ENCODE assay signal across 8 cellular contexts in the genomic region with DNA sequence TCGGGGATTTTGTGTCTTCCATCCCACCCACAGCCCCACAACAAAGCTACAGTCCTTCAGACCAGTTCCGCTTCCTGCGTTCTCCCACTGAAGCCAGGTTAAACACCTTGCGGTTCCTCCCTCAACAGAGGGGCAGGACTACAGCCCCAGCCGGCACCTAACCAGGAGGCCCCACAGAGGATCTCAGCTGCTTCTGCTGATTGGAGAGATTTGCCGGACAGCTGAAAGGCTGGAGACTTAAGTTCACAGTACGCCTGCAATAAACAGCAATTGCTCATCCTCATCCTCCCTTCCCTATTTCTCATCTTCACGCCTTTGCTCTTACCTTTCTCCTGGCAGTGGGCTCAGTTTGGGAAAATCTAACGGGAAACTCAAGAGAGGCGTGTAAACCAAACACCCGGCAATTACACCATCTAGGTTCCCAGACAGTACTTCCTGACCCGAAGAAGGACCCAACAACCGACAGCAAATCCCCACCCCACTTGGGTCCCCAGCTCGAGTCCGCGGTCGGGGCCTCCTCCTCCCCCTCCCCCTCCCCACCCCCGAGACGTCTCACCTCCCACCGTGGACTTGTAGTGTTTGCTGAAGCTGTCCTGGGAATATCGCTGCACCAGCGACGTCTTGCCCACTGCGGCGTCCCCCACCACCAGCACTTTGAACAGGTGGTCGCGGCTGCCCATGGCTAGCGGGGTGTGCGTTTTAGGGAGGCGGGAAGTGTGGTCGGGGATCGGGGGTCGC. TPM values are rescaled to one million over a fixed set of nuclear protein-coding genes. Genes with fewer than 3 reads are reported as not detected.
DNase-seq lines count a peak whose midpoint lies in the region; ATAC-seq, FAIRE-seq and TF ChIP-seq lines count a peak whose summit lies in the region.

No MANE protein-coding gene starts in this region.

- TF ChIP-seq EP300 in stomach (IDR thresholded peaks at IDR 0.05), result no peak

- no peaks in the 10 kb centered on the region for H3K27me3 ChIP-seq in effector memory CD4-positive, alpha-beta T cell (replicated peaks; ENCODE audit: control insufficient read depth, insufficient read depth, low read length, poor library complexity, severe bottlenecking)
- H3K27me3 ChIP-seq in muscle layer of colon (ENCODE audit: control insufficient read depth in 1 of 2, insufficient read depth in 2 of 2, low read length in 2 of 2) (no peaks in the 10 kb centered on the region), stomach (no peaks in the 10 kb centered on the region)

- WGBS in stomach, 5 donors, result 4 to 11% (median 7%) methylated on average over 26 to 33 of the region's 33 CpGs

- peak overlapping the region; percentile 72 for H3K9ac ChIP-seq in muscle layer of colon (ENCODE audit: low read length)

- H3K4me3 ChIP-seq in GM12864 (ENCODE audit: low read depth, low read length) (peak overlapping the region; percentile 70), muscle layer of colon (ENCODE audit: low read depth in 1 of 2, low read length in 2 of 2) (peak overlapping the region; percentile 73 to 81), stomach (peak overlapping the region; percentile 72 to 92 (median 84))
- peak overlapping the region; percentile 76 for H3K4me3 ChIP-seq in effector memory CD4-positive, alpha-beta T cell (ENCODE audit: insufficient read depth, low read depth, low read length, poor library complexity, severe bottlenecking)

- DNase-seq in GM12864 (ENCODE audit: low read depth) (peak; percentile 38), stomach (no peak), H54 (ENCODE audit: insufficient read length, low spot score) (no peak)
- DNase-seq in activated CD4-positive, alpha-beta T cell treated with anti-CD3 and anti-CD28 coated beads, Interleukin-2, amount 50 U/mL, for 1 hour, result peak; percentile 34
- DNase-seq in effector memory CD4-positive, alpha-beta T cell, result peak; percentile 36 to 53 (median 46)

- TF ChIP-seq CTCF in GM12864 (IDR thresholded peaks at IDR 0.05; ENCODE audit: low read depth, low read length, missing control alignments) (no peak), stomach (IDR thresholded peaks at IDR 0.05) (no peak)

- H3K36me3 ChIP-seq in effector memory CD4-positive, alpha-beta T cell (ENCODE audit: control insufficient read depth, insufficient read depth, low read length), result peaks cover 14% of the 10 kb centered on the region
- H3K36me3 ChIP-seq in muscle layer of colon (ENCODE audit: insufficient read depth, low read length) (no peaks in the 10 kb centered on the region), stomach (peaks cover 0 to 13% (median 12%) of the 10 kb centered on the region in 4 donors)

- no peak for TF ChIP-seq POLR2A in stomach (IDR thresholded peaks at IDR 0.05)
- TF ChIP-seq POLR2A in H54 (IDR thresholded peaks at IDR 0.05; ENCODE audit: low read depth, low read length), result no peak

- intact Hi-C loops in stomach (cut with DNase I; ENCODE audit: low total_unique reads), result no loop called here

- H3K9me3 ChIP-seq in effector memory CD4-positive, alpha-beta T cell (ENCODE audit: control insufficient read depth, low read length), result no peaks in the 10 kb centered on the region
- H3K9me3 ChIP-seq in muscle layer of colon (ENCODE audit: low read length) (no peaks in the 10 kb centered on the region), stomach (no peaks in the 10 kb centered on the region)

- no peak for FAIRE-seq in H54 (lab: Jason Lieb, UNC)

- peak overlapping the region; percentile 94 for H3K27ac ChIP-seq in effector memory CD4-positive, alpha-beta T cell (ENCODE audit: insufficient read depth, low read length, poor library complexity, severe bottlenecking)
- H3K27ac ChIP-seq in muscle layer of colon (ENCODE audit: low read depth, low read length), result peak overlapping the region; percentile 45
- H3K27ac ChIP-seq in stomach, result peak overlapping the region; percentile 41 to 82 (median 74)

- peaks cover 19% of the 10 kb centered on the region for H3K4me1 ChIP-seq in effector memory CD4-positive, alpha-beta T cell (ENCODE audit: control insufficient read depth, insufficient read depth, low read length, poor library complexity, severe bottlenecking)
- H3K4me1 ChIP-seq in muscle layer of colon (ENCODE audit: insufficient read depth, low read length) (peaks cover 5% of the 10 kb centered on the region), stomach (peaks cover 10 to 31% (median 16%) of the 10 kb centered on the region in 4 donors)

- peak; percentile 18 for ATAC-seq in HG03439 (IDR thresholded peaks at IDR 0.05; ENCODE audit: unreplicated experiment)
- no peak for ATAC-seq in HG03571 (IDR thresholded peaks at IDR 0.05; ENCODE audit: unreplicated experiment)

RNA-seq across cellular contexts. Expression of gene RAB29, which starts 0.8 kb away (rescaled TPM):
- total RNA-seq in stomach, result 10 to 100 TPM in 3 of 5 donors, 1 to 10 TPM in 2; 4.7 to 38.4 (median 11.3) TPM
- 10 to 100 TPM in 2 of 3 donors, 1 to 10 TPM in 1; 5.2 to 15.1 (median 11.8) TPM for polyA plus RNA-seq in stomach

RNA-seq across cellular contexts. Expression of gene NUCKS1, which starts 24.5 kb away (rescaled TPM):
- total RNA-seq in stomach, result 100 to 1,000 TPM in 2 of 5 donors, 10 to 100 TPM in 3; 35.6 to 330 (median 59.1) TPM
- 10 to 100 TPM; 28.0 to 44.3 (median 38.8) TPM for polyA plus RNA-seq in stomach

RNA-seq across cellular contexts. Expression of gene SLC41A1, which starts 38.6 kb away (rescaled TPM):
- total RNA-seq in stomach, result 10 to 100 TPM in 4 of 5 donors, 1 to 10 TPM in 1; 9.0 to 46.2 (median 24.4) TPM
- 10 to 100 TPM in 1 of 3 donors, 1 to 10 TPM in 2; 8.2 to 13.2 (median 9.0) TPM for polyA plus RNA-seq in stomach

Comparison
In these comparisons a context has a peak if more than half of its experiments do, and no peak if none do; other contexts are left out.
1. DNase-seq: peak in GM12864 (single experiment), activated CD4-positive, alpha-beta T cell treated with anti-CD3 and anti-CD28 coated beads, Interleukin-2, amount 50 U/mL, for 1 hour (single experiment) and effector memory CD4-positive, alpha-beta T cell (3 of 3); none in stomach (single experiment) and H54 (single experiment).
2. Peak in every context shown above with its lines, with median percentiles within 50 percentile points of each other: H3K4me3 ChIP-seq and H3K27ac ChIP-seq.